Comparison of ENCODE assay signal across 22 cellular contexts in genomic region chr12:76945867-76946266, GRCh38.
A peak's percentile ranks its signal among the peaks of the same experiment; 100 is the strongest.
DNase-seq lines count a peak whose midpoint lies in the region; ATAC-seq and TF ChIP-seq lines count a peak whose summit lies in the region.
"Had no signal": no experiment of that assay in that cellular context is flagged by ENCODE, and none has a peak within 500 bp of the region (broad histone marks: within the 10 kb centered on the region; RNA-seq: fewer than 3 reads in every experiment).

No MANE protein-coding gene starts in this region.

- H3K4me3 ChIP-seq in epithelial cell of esophagus (ENCODE audit: low read length): no peak overlapping the region
- no peak overlapping the region for H3K4me3 ChIP-seq in retinal pigment epithelial cell (ENCODE audit: low read length)
- H3K4me3 ChIP-seq: ascending aorta, lower lobe of right lung, vagina had no signal

- no peak for TF ChIP-seq CTCF in epithelial cell of esophagus (IDR thresholded peaks at IDR 0.05; ENCODE audit: insufficient read depth, low read depth, low read length, missing control alignments)
- no peak for TF ChIP-seq CTCF in retinal pigment epithelial cell (conservative IDR thresholded peaks at IDR 0.05; ENCODE audit: low read depth, low read length)

- peak; percentile 85 for DNase-seq in ELR (ENCODE audit: low read depth)
- peak; percentile 14 for DNase-seq in RKO (ENCODE audit: low spot score)
- peak; percentile 39 for DNase-seq in epithelial cell of esophagus (ENCODE audit: low read depth)
- DNase-seq in retinal pigment epithelial cell (ENCODE audit: low read depth): peak; percentile 67
- DNase-seq in NCI-H2081 treated with DMSO at 0.1 percent for 48 hours (lab: John Stamatoyannopoulos, UW): no peak
- DNase-seq in activated effector memory CD4-positive, alpha-beta T cell treated with Interleukin-2 at 50 U/mL for 16 hours: no peak
- DNase-seq: activated CD4-positive, alpha-beta T cell treated with anti-CD3 and anti-CD28 coated beads, Interleukin-2, amount 50 U/mL, for 48 hours; activated CD8-positive, alpha-beta memory T cell treated with anti-CD3 and anti-CD28 coated beads, Interleukin-2, amount 50 U/mL, for 48 hours; CD4-positive, alpha-beta memory T cell; DMS153; effector CD4-positive, alpha-beta T cell; lower lobe of right lung; NCI-H2029 treated with DMSO at 0.1 percent for 48 hours; stimulated activated naive CD8-positive, alpha-beta T cell treated with anti-CD3 and anti-CD28 coated beads, Interleukin-15, Interleukin-2, amounts not matched to agents 100 U/mL and 50 U/mL, for 24 hours had no signal

- no peak for ATAC-seq in HG02870 (IDR thresholded peaks at IDR 0.05; ENCODE audit: unreplicated experiment)
- ATAC-seq: activated naive CD4-positive, alpha-beta T cell treated with anti-CD3 and anti-CD28 coated beads, Interleukin-2, amount 50 U/mL, for 72 hours; activated T-helper 17 cell treated with anti-CD3 and anti-CD28 coated beads, Interleukin-2, amount 50 U/mL, for 72 hours; esophagus mucosa; HCT116; lower lobe of right lung; sciatic nerve; stimulated activated naive CD8-positive, alpha-beta T cell treated with anti-CD3 and anti-CD28 coated beads, Interleukin-15, Interleukin-2, amounts not matched to agents 100 U/mL and 50 U/mL, for 24 hours had no signal

Comparison
In these comparisons a context has a peak if more than half of its experiments do, and no peak if none do; other contexts are left out.
1. DNase-seq: peak in ELR (single experiment), RKO (single experiment), epithelial cell of esophagus (single experiment) and retinal pigment epithelial cell (single experiment); none in NCI-H2081 treated with DMSO at 0.1 percent for 48 hours (single experiment) and activated effector memory CD4-positive, alpha-beta T cell treated with Interleukin-2 at 50 U/mL for 16 hours (single experiment).